Comparison of ENCODE assay signal across 19 cellular contexts in the genomic region with DNA sequence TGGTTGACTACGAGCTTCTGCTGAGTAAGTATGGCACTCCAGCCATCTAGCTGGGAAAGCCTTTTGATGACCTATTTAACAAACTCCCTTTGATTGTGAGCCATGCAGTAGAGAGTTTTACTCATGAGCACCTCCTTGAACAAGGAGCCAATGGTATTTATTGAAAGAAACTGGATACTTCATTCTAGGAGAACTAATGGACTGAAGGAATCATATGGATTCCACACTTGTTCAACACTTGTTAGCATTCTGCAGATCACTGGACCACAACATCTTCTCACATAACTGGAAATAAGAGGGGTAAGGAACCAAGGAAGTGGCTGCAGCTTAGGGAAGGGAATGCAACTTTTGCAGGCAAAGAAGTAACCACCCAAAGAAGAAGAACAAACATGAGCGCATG.
"Had no signal": no experiment of that assay in that cellular context is flagged by ENCODE, and none has a peak within 500 bp of the region (broad histone marks: within the 10 kb centered on the region; RNA-seq: fewer than 3 reads in every experiment).

No MANE protein-coding gene starts in this region.

- H3K4me1 ChIP-seq: esophagus squamous epithelium, gastroesophageal sphincter, pancreas, prostate gland had no signal

- ATAC-seq: effector memory CD8-positive, alpha-beta T cell; gastroesophageal sphincter; left colon; naive thymus-derived CD8-positive, alpha-beta T cell had no signal

- H3K27me3 Mint-ChIP-seq: dendritic cell treated with granulocyte-macrophage colony-stimulating factor and Interleukin-4, amounts not matched to agents 40 ng/mL and 50 ng/mL, for 4 days; effector memory CD8-positive, alpha-beta T cell had no signal

- H3K27me3 ChIP-seq: esophagus squamous epithelium, gastroesophageal sphincter, pancreas had no signal

- H3K4me3 Mint-ChIP-seq: dendritic cell treated with granulocyte-macrophage colony-stimulating factor and Interleukin-4, amounts not matched to agents 40 ng/mL and 50 ng/mL, for 4 days; effector memory CD8-positive, alpha-beta T cell; immature natural killer cell; naive thymus-derived CD8-positive, alpha-beta T cell; type B pancreatic cell had no signal

- H3K4me3 ChIP-seq: esophagus squamous epithelium, gastroesophageal sphincter, pancreas, prostate gland had no signal

- H3K27ac Mint-ChIP-seq: dendritic cell treated with granulocyte-macrophage colony-stimulating factor and Interleukin-4, amounts not matched to agents 40 ng/mL and 50 ng/mL, for 4 days; effector memory CD8-positive, alpha-beta T cell; immature natural killer cell; naive thymus-derived CD8-positive, alpha-beta T cell; type B pancreatic cell had no signal

- H3K36me3 Mint-ChIP-seq: immature natural killer cell; naive thymus-derived CD8-positive, alpha-beta T cell had no signal

- DNase-seq: effector memory CD8-positive, alpha-beta T cell; esophagus squamous epithelium; foreskin fibroblast; glutamatergic neuron; immature natural killer cell; kidney; left colon; mesendoderm; naive thymus-derived CD8-positive, alpha-beta T cell; occipital lobe; pancreas; small intestine; stimulated activated CD4-positive, alpha-beta T cell treated with anti-CD3 and anti-CD28 coated beads, Interleukin-12 subunit alpha, Interleukin-12 subunit beta, amount 100 ng/mL, for 4 hours; stimulated activated naive CD4-positive, alpha-beta T cell had no signal

- H3K9me3 ChIP-seq: pancreas, prostate gland had no signal

- H3K36me3 ChIP-seq: esophagus squamous epithelium, gastroesophageal sphincter, pancreas, prostate gland had no signal

- H3K27ac ChIP-seq: epithelial cell of prostate, esophagus squamous epithelium, gastroesophageal sphincter, pancreas, prostate gland had no signal

- H3K4me1 Mint-ChIP-seq: immature natural killer cell; naive thymus-derived CD8-positive, alpha-beta T cell had no signal
